8 cellular contexts compared by ENCODE assay signal in the genomic region with DNA sequence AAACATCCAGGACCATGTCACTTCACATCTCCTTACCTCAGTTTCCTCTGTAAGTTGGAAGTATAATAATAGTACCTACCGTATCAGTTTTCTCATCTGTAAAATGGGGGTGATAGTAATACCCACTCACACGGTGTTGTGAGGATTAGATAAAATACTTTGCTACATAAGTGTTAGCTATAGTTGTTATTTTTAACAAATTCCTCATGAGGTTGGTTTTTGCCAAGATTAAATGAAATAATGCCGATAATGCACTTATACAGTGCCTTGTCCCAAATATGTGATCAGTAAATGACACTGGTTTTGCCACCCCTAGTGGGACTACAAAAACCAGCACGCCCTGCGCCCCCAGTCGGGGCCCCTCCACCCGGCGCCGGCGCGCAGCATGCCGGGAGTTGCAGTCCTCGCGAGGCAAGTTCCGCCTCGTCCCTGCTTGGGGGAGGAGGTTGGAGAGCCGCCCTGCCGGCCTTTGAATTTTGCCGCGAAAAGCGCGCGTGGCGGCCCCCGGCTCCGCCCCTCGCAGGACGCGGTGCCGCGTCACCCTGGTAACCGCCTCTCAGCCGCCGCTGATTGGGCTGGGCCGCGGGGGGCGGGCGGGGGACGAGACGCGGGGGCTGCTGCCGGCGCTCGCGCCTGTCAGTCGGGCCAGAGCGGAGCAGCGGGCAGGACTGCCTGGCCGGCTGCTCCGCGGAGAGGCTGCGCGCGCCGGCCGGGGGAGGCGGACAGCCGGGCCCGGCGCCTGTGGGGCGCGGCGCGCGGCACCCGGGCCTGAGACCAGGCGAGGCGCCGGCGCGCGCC. TPM values are rescaled to one million over a fixed set of nuclear protein-coding genes. Genes with fewer than 3 reads are reported as not detected.
A peak's percentile ranks its signal among the peaks of the same experiment; 100 is the strongest.
DNase-seq lines count a peak whose midpoint lies in the region; FAIRE-seq and TF ChIP-seq lines count a peak whose summit lies in the region.

A gene (plus strand): TSS at position 639 of the 798 bp plus-strand sequence. CDS start 30,322 bp downstream, outside the sequence.

- H2BK5ac ChIP-seq in neuronal stem cell (ENCODE audit: low read length) = peak within 1 kb of the TSS; percentile 33

- H2AFZ ChIP-seq in neuronal stem cell (ENCODE audit: low read length) = peak within 1 kb of the TSS; percentile 96

- no peak within 1 kb of the TSS for H4K91ac ChIP-seq in neuronal stem cell (ENCODE audit: low read depth, low read length, poor library complexity)

- peak within 1 kb of the TSS; percentile 69 for H3K23ac ChIP-seq in neuronal stem cell (ENCODE audit: low read depth, low read length, poor library complexity)

- peak within 1 kb of the TSS; percentile 81 for H3K4me2 ChIP-seq in neuronal stem cell (ENCODE audit: insufficient read depth, low read length, poor library complexity, severe bottlenecking)

- no peaks in the 10 kb centered on the region for H3K36me3 Mint-ChIP-seq in activated naive CD4-positive, alpha-beta T cell treated with anti-CD3 and anti-CD28 coated beads for 36 hours (ENCODE audit: low read depth)

- no peak for FAIRE-seq in frontal cortex (lab: Jason Lieb, UNC)

- H3K9ac ChIP-seq in neuronal stem cell (ENCODE audit: low read depth, low read length, poor library complexity) = peak within 1 kb of the TSS; percentile 94
- H3K9ac ChIP-seq in subcutaneous abdominal adipose tissue (ENCODE audit: low read length in 5 of 5) = peak within 1 kb of the TSS in 1 of 5 donors; percentile 35

- H2BK12ac ChIP-seq in neuronal stem cell (ENCODE audit: low read length) = no peak within 1 kb of the TSS

- H2BK15ac ChIP-seq in neuronal stem cell (ENCODE audit: low read length) = peak within 1 kb of the TSS; percentile 95

- peak within 1 kb of the TSS; percentile 96 for H3K18ac ChIP-seq in neuronal stem cell (ENCODE audit: low read length)

- peak within 1 kb of the TSS; percentile 23 for H2AK5ac ChIP-seq in neuronal stem cell (ENCODE audit: low read depth, low read length)

- H2BK120ac ChIP-seq in neuronal stem cell (ENCODE audit: low read depth, low read length) = no peak within 1 kb of the TSS

- DNase-seq in GM03348 (ENCODE audit: low spot score) (peak; percentile 100), HEK293T (ENCODE audit: extremely low spot score) (peak; percentile 97), MV-4-11 (lab: John Stamatoyannopoulos, UW) (peak; percentile 94), SJSA1 (ENCODE audit: low read depth in 1 of 2, low spot score in 2 of 2) (peak; percentile 95 to 97), frontal cortex (ENCODE audit: low spot score in 2 of 2) (peak; percentile 98 to 99), neuronal stem cell (ENCODE audit: low spot score) (peak; percentile 96)
- peak; percentile 93 for DNase-seq in activated naive CD4-positive, alpha-beta T cell treated with anti-CD3 and anti-CD28 coated beads for 36 hours

- no peaks in the 10 kb centered on the region for H3K9me3 Mint-ChIP-seq in activated naive CD4-positive, alpha-beta T cell treated with anti-CD3 and anti-CD28 coated beads for 36 hours

- CTCF ChIA-PET in HEK293T (lab: Yijun Ruan, JAX) = no interaction called here
- CTCF ChIA-PET in activated naive CD4-positive, alpha-beta T cell treated with anti-CD3 and anti-CD28 coated beads for 36 hours (lab: Charles Lee) = interaction anchor here (0.7 to 1.0 kb wide), 2 partner anchors 116 to 140 kb away, joined by 3 read pairs; a partner anchor contains a TSS

- peak within 1 kb of the TSS; percentile 95 for H3K14ac ChIP-seq in neuronal stem cell (ENCODE audit: low read length)

- peaks cover 8% of the 10 kb centered on the region for H3K79me1 ChIP-seq in neuronal stem cell (ENCODE audit: low read depth, low read length)

- no peaks in the 10 kb centered on the region for H3K36me3 ChIP-seq in SJSA1
- H3K36me3 ChIP-seq in neuronal stem cell (replicated peaks in 1 of 2; ENCODE audit: control insufficient read depth in 2 of 2, insufficient read depth in 2 of 2, low read length in 2 of 2) = no peaks in the 10 kb centered on the region
- H3K36me3 ChIP-seq in subcutaneous abdominal adipose tissue (ENCODE audit: control insufficient read depth in 5 of 5, insufficient read depth in 5 of 5, low read length in 5 of 5) = no peaks in the 10 kb centered on the region

- POLR2A ChIA-PET in HEK293T (lab: Yijun Ruan, JAX) = no interaction called here

- no peaks in the 10 kb centered on the region for H3K9me3 ChIP-seq in SJSA1 (replicated peaks)
- H3K9me3 ChIP-seq in neuronal stem cell (replicated peaks in 1 of 2; ENCODE audit: control insufficient read depth in 2 of 2, insufficient read depth in 1 of 2, low read depth in 1 of 2, low read length in 2 of 2) = no peaks in the 10 kb centered on the region
- no peaks in the 10 kb centered on the region for H3K9me3 ChIP-seq in subcutaneous abdominal adipose tissue (ENCODE audit: control insufficient read depth in 5 of 5, low read length in 5 of 5)

- no CpG with 5 or more reads among the region's 72 CpGs for WGBS in neuronal stem cell (ENCODE audit: extremely low coverage in 2 of 2, insufficient read length in 2 of 2, insufficient replicate concordance in 1 of 2), 2 donors

- no peak within 1 kb of the TSS for H3K27ac Mint-ChIP-seq in activated naive CD4-positive, alpha-beta T cell treated with anti-CD3 and anti-CD28 coated beads for 36 hours

- H3K27me3 ChIP-seq in SJSA1 (replicated peaks) (no peaks in the 10 kb centered on the region), neuronal stem cell (ENCODE audit: control insufficient read depth in 3 of 3, insufficient read depth in 3 of 3, low read depth in 1 of 3, low read length in 3 of 3) (peaks cover 0 to 64% (median 15%) of the 10 kb centered on the region in 3 experiments), subcutaneous abdominal adipose tissue (ENCODE audit: control insufficient read depth in 5 of 5, insufficient read depth in 4 of 5, low read length in 5 of 5) (peaks cover 27 to 46% (median 38%) of the 10 kb centered on the region in 5 donors)

- H3K4me3 ChIP-seq in SJSA1 = peak within 1 kb of the TSS; percentile 62
- peak within 1 kb of the TSS; percentile 51 to 82 for H3K4me3 ChIP-seq in neuronal stem cell (ENCODE audit: low read length in 2 of 2)
- H3K4me3 ChIP-seq in subcutaneous abdominal adipose tissue (ENCODE audit: low read depth in 1 of 5, low read length in 5 of 5) = peak within 1 kb of the TSS in 4 of 5 donors; percentile 32 to 63 (median 50)

- H3K4me1 Mint-ChIP-seq in activated naive CD4-positive, alpha-beta T cell treated with anti-CD3 and anti-CD28 coated beads for 36 hours (ENCODE audit: low read depth) = peaks cover 2% of the 10 kb centered on the region

- H3K27me3 Mint-ChIP-seq in activated naive CD4-positive, alpha-beta T cell treated with anti-CD3 and anti-CD28 coated beads for 36 hours (ENCODE audit: low read depth) = peaks cover 35% of the 10 kb centered on the region

- peak within 1 kb of the TSS; percentile 55 for H3K4me3 Mint-ChIP-seq in activated naive CD4-positive, alpha-beta T cell treated with anti-CD3 and anti-CD28 coated beads for 36 hours

- intact Hi-C loops in activated naive CD4-positive, alpha-beta T cell treated with anti-CD3 and anti-CD28 coated beads for 36 hours (cut with micrococcal nuclease) = loop anchor here (1.0 to 10.0 kb wide), 7 partner anchors 116 to 559 kb away; a partner anchor contains a TSS

- peaks cover 31% of the 10 kb centered on the region for H3K4me1 ChIP-seq in SJSA1 (replicated peaks)
- peaks cover 22 to 39% of the 10 kb centered on the region in 2 donors for H3K4me1 ChIP-seq in neuronal stem cell (ENCODE audit: control insufficient read depth in 2 of 2, insufficient read depth in 1 of 2, low read depth in 1 of 2, low read length in 2 of 2)
- H3K4me1 ChIP-seq in subcutaneous abdominal adipose tissue (ENCODE audit: control insufficient read depth in 5 of 5, insufficient read depth in 5 of 5, low read length in 5 of 5) = peaks cover 0 to 28% (median 22%) of the 10 kb centered on the region in 5 donors

- H3K4ac ChIP-seq in neuronal stem cell (ENCODE audit: low read length) = no peak within 1 kb of the TSS

- H4K8ac ChIP-seq in neuronal stem cell (ENCODE audit: low read depth, low read length) = no peak within 1 kb of the TSS

- H3K27ac ChIP-seq in SJSA1 (no peak within 1 kb of the TSS), neuronal stem cell (replicated peaks; ENCODE audit: low read length) (peak within 1 kb of the TSS; percentile 49), subcutaneous abdominal adipose tissue (ENCODE audit: low read depth, low read length) (no peak within 1 kb of the TSS)

TF ChIP-seq in HEK293T, 16 proteins besides CTCF, POLR2A, EP300 and RAD21:
- TF ChIP-seq ELF4 (IDR thresholded peaks at IDR 0.05) (no peak), TARDBP (IDR thresholded peaks at IDR 0.05) (no peak), LEF1 (IDR thresholded peaks at IDR 0.05; ENCODE audit: borderline replicate concordance) (no peak), BHLHE40 (IDR thresholded peaks at IDR 0.05; ENCODE audit: borderline replicate concordance) (no peak), FOXA1 (IDR thresholded peaks at IDR 0.05) (no peak), L3MBTL2 (conservative IDR thresholded peaks at IDR 0.05) (peak; percentile 68), CTBP1 (IDR thresholded peaks at IDR 0.05; ENCODE audit: borderline replicate concordance) (no peak), HDGF (IDR thresholded peaks at IDR 0.05; ENCODE audit: borderline replicate concordance) (no peak), NFRKB (IDR thresholded peaks at IDR 0.05) (no peak), ARNT (IDR thresholded peaks at IDR 0.05) (0 out of 2 replicates have a peak, but pooled peaks have one; percentile 40), FOXM1 (IDR thresholded peaks at IDR 0.05; ENCODE audit: borderline replicate concordance) (0 out of 2 replicates have a peak, but pooled peaks have one; percentile 20), FOXK2 (IDR thresholded peaks at IDR 0.05) (no peak), SP1 (IDR thresholded peaks at IDR 0.05) (no peak), ZNF384 (IDR thresholded peaks at IDR 0.05) (no peak), SUZ12 (IDR thresholded peaks at IDR 0.05) (no peak; the same call in 1 of the 2 replicates)
- TF ChIP-seq, protein P1, sequence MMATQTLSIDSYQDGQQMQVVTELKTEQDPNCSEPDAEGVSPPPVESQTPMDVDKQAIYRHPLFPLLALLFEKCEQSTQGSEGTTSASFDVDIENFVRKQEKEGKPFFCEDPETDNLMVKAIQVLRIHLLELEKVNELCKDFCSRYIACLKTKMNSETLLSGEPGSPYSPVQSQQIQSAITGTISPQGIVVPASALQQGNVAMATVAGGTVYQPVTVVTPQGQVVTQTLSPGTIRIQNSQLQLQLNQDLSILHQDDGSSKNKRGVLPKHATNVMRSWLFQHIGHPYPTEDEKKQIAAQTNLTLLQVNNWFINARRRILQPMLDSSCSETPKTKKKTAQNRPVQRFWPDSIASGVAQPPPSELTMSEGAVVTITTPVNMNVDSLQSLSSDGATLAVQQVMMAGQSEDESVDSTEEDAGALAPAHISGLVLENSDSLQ (IDR thresholded peaks at IDR 0.05) = no peak
TF ChIP-seq in HEK293T: peak in this region for 3.

RNA-seq across cellular contexts. Expression of the gene that starts here (rescaled TPM):
- 7.4 and 7.8 TPM in 2 replicates for total RNA-seq in SJSA1 (2014; rRNA removed; shearing (Covaris generic))
- total RNA-seq in activated naive CD4-positive, alpha-beta T cell treated with anti-CD3 and anti-CD28 coated beads for 36 hours = under 1 TPM; 0.20 to 0.38 TPM
- total RNA-seq in frontal cortex = 2.9 TPM
- 14.4 TPM for polyA plus RNA-seq in neuronal stem cell (2013, experiment 1 of 2)
- 14.3 TPM for polyA plus RNA-seq in neuronal stem cell (2013, experiment 2 of 2)

Comparison
In these comparisons a context has a peak if more than half of its experiments do, and no peak if none do; other contexts are left out.
1. Peak in DNase-seq in activated naive CD4-positive, alpha-beta T cell treated with anti-CD3 and anti-CD28 coated beads for 36 hours; RNA of the gene not detected or under 1 TPM.